13 cellular contexts compared by ENCODE assay signal in genomic region chr15:32364944-32365343, GRCh38. TPM values are rescaled to one million over a fixed set of nuclear protein-coding genes. Genes with fewer than 3 reads are reported as not detected.
DNase-seq lines count a peak whose midpoint lies in the region; ATAC-seq, FAIRE-seq and TF ChIP-seq lines count a peak whose summit lies in the region.
"Not testable (repeated sequence)": the region's sequence is repeated elsewhere in the genome, so short reads cannot be mapped to it uniquely, and the experiment has no call there.
"Had no signal": no experiment of that assay in that cellular context is flagged by ENCODE, and none has a peak within 500 bp of the region (broad histone marks: within the 10 kb centered on the region; RNA-seq: fewer than 3 reads in every experiment).

No MANE protein-coding gene starts in this region.

- CTCF ChIA-PET in CD4-positive, alpha-beta memory T cell (lab: Charles Lee; ENCODE audit: partially characterized antibody); Panc1 (lab: Charles Lee); endothelial cell of umbilical vein (lab: Charles Lee): not testable (repeated sequence)

- BruUV-seq in Panc1 (replicated peaks; lab: Mats Ljungman, UMichigan); endothelial cell of umbilical vein (replicated peaks; lab: Mats Ljungman, UMichigan): not testable (repeated sequence)

- H3K9me3 Mint-ChIP-seq in CD4-positive, alpha-beta memory T cell; activated naive CD4-positive, alpha-beta T cell treated with anti-CD3 and anti-CD28 coated beads, Interleukin-2, amount 50 U/mL, for 72 hours; stimulated activated effector memory CD8-positive, alpha-beta T cell treated with anti-CD3 and anti-CD28 coated beads, Interleukin-12 subunit alpha, Interleukin-12 subunit beta, amount 100 ng/mL, for 72 hours: not testable (repeated sequence)

- intact Hi-C loops in CD4-positive, alpha-beta memory T cell (cut with micrococcal nuclease); Panc1 (cut with micrococcal nuclease; ENCODE audit: unreplicated experiment); endothelial cell of umbilical vein (cut with micrococcal nuclease); right lobe of liver (cut with DNase I): not testable (repeated sequence)

- not testable (repeated sequence) for H3K36me3 ChIP-seq in CD4-positive, alpha-beta memory T cell (ENCODE audit: insufficient read depth, low read length); Panc1 (ENCODE audit: control insufficient read depth, insufficient read depth, low read length); endothelial cell of umbilical vein (ENCODE audit: control insufficient read depth in 2 of 2, extremely low read depth in 1 of 2, insufficient read depth in 2 of 2, low read length in 2 of 2); right lobe of liver

- not testable (repeated sequence) for H3K4me3 ChIP-seq in CD4-positive, alpha-beta memory T cell (ENCODE audit: low read length in 2 of 2); Panc1 (ENCODE audit: low read depth in 2 of 2, low read length in 2 of 2); endothelial cell of umbilical vein (replicated peaks in 1 of 3; ENCODE audit: insufficient read depth in 1 of 3, low read depth in 1 of 3, low read length in 3 of 3); right lobe of liver

- not testable (repeated sequence) for H3K4me1 ChIP-seq in CD4-positive, alpha-beta memory T cell (ENCODE audit: insufficient read depth, low read length); Panc1 (ENCODE audit: control insufficient read depth, insufficient read depth, low read length); endothelial cell of umbilical vein (ENCODE audit: control insufficient read depth, extremely low read depth, insufficient read depth, low read length); right lobe of liver

- not testable (repeated sequence) for H3K27me3 ChIP-seq in CD4-positive, alpha-beta memory T cell (ENCODE audit: insufficient read depth, low read length); Panc1 (ENCODE audit: control insufficient read depth, insufficient read depth, low read length); endothelial cell of umbilical vein (ENCODE audit: control insufficient read depth in 2 of 2, insufficient read depth in 2 of 2, low read length in 2 of 2); right lobe of liver

- not testable (repeated sequence) for H3K9ac ChIP-seq in endothelial cell of umbilical vein (replicated peaks; ENCODE audit: extremely low read depth, insufficient read depth, low read length)

- not testable (repeated sequence) for TF ChIP-seq CTCF in Panc1 (IDR thresholded peaks at IDR 0.05); endothelial cell of umbilical vein (IDR thresholded peaks at IDR 0.05; ENCODE audit: extremely low read depth in 1 of 2, insufficient read depth in 1 of 2, low read depth in 1 of 2, low read length in 2 of 2); right lobe of liver (IDR thresholded peaks at IDR 0.05)

- H3K4me3 Mint-ChIP-seq in CD4-positive, alpha-beta memory T cell; stimulated activated effector memory CD8-positive, alpha-beta T cell treated with anti-CD3 and anti-CD28 coated beads, Interleukin-12 subunit alpha, Interleukin-12 subunit beta, amount 100 ng/mL, for 72 hours: not testable (repeated sequence)

- POLR2A ChIA-PET in CD4-positive, alpha-beta memory T cell (lab: Charles Lee; ENCODE audit: partially characterized antibody); Panc1 (lab: Charles Lee); endothelial cell of umbilical vein (lab: Charles Lee): not testable (repeated sequence)

- dilution Hi-C loops in endothelial cell of umbilical vein (cut with MboI; ENCODE audit: extremely low pct_ligation_motif_present, low sequenced_read_pairs), result not testable (repeated sequence)

- H3K36me3 Mint-ChIP-seq in CD4-positive, alpha-beta memory T cell; activated naive CD4-positive, alpha-beta T cell treated with anti-CD3 and anti-CD28 coated beads, Interleukin-2, amount 50 U/mL, for 72 hours; stimulated activated effector memory CD8-positive, alpha-beta T cell treated with anti-CD3 and anti-CD28 coated beads, Interleukin-12 subunit alpha, Interleukin-12 subunit beta, amount 100 ng/mL, for 72 hours: not testable (repeated sequence)

- not testable (repeated sequence) for H3K27ac Mint-ChIP-seq in CD4-positive, alpha-beta memory T cell; activated naive CD4-positive, alpha-beta T cell treated with anti-CD3 and anti-CD28 coated beads, Interleukin-2, amount 50 U/mL, for 72 hours; stimulated activated effector memory CD8-positive, alpha-beta T cell treated with anti-CD3 and anti-CD28 coated beads, Interleukin-12 subunit alpha, Interleukin-12 subunit beta, amount 100 ng/mL, for 72 hours

- WGBS in right lobe of liver (ENCODE audit: insufficient coverage, low coverage, low lambda C conversion rate, missing lambda C conversion rate), result no CpG with 5 or more reads among the region's 16 CpGs

- H4K20me1 ChIP-seq in endothelial cell of umbilical vein (replicated peaks; ENCODE audit: control insufficient read depth, extremely low read depth, insufficient read depth, low read length), result not testable (repeated sequence)

- not testable (repeated sequence) for TF ChIP-seq POLR2A in endothelial cell of umbilical vein (IDR thresholded peaks at IDR 0.05; ENCODE audit: low read depth, low read length); right lobe of liver (IDR thresholded peaks at IDR 0.05)

- not testable (repeated sequence) for H3K9me3 ChIP-seq in CD4-positive, alpha-beta memory T cell (ENCODE audit: control insufficient read depth in 1 of 2, low read length in 2 of 2); Panc1 (ENCODE audit: control insufficient read depth, insufficient read depth, low read depth, low read length); endothelial cell of umbilical vein (replicated peaks; ENCODE audit: control insufficient read depth, insufficient read depth, low read length); right lobe of liver

- not testable (repeated sequence) for H3K79me2 ChIP-seq in endothelial cell of umbilical vein (ENCODE audit: control insufficient read depth, insufficient read depth, low read length)

- peak in 3 of 5 donors; percentile 16 to 62 (median 55) for DNase-seq in CD4-positive, alpha-beta memory T cell
- not testable (repeated sequence) for DNase-seq in Panc1 (ENCODE audit: low read depth, low spot score); activated naive CD4-positive, alpha-beta T cell treated with anti-CD3 and anti-CD28 coated beads, Interleukin-2, amount 50 U/mL, for 72 hours (ENCODE audit: low spot score in 2 of 2); endothelial cell of umbilical vein (ENCODE audit: low read depth, low spot score); right lobe of liver
- DNase-seq in activated CD4-positive, alpha-beta T cell treated with anti-CD3 and anti-CD28 coated beads for 48 hours, result peak; percentile 81
- DNase-seq in stimulated activated CD4-positive, alpha-beta T cell treated with anti-CD3 and anti-CD28 coated beads, Interleukin-12 subunit alpha, Interleukin-12 subunit beta, amount 100 ng/mL, for 4 hours, result peak; percentile 39
- peak in 1 of 2 donors; percentile 24 for DNase-seq in stimulated activated effector memory CD8-positive, alpha-beta T cell treated with anti-CD3 and anti-CD28 coated beads, Interleukin-12 subunit alpha, Interleukin-12 subunit beta, amount 100 ng/mL, for 72 hours (ENCODE audit: low spot score in 2 of 2)

- peak; percentile 84 for ATAC-seq in Panc1
- ATAC-seq in activated naive CD4-positive, alpha-beta T cell treated with anti-CD3 and anti-CD28 coated beads, Interleukin-2, amount 50 U/mL, for 72 hours, result peak; percentile 63 to 87
- ATAC-seq in right lobe of liver, result peak; percentile 34 to 61 (median 57)
- peak; percentile 82 for ATAC-seq in stimulated activated effector memory CD8-positive, alpha-beta T cell treated with anti-CD3 and anti-CD28 coated beads, Interleukin-12 subunit alpha, Interleukin-12 subunit beta, amount 100 ng/mL, for 72 hours

- H3K27me3 Mint-ChIP-seq in CD4-positive, alpha-beta memory T cell, result not testable (repeated sequence)

- not testable (repeated sequence) for H3K4me1 Mint-ChIP-seq in CD4-positive, alpha-beta memory T cell; stimulated activated effector memory CD8-positive, alpha-beta T cell treated with anti-CD3 and anti-CD28 coated beads, Interleukin-12 subunit alpha, Interleukin-12 subunit beta, amount 100 ng/mL, for 72 hours

- in situ Hi-C loops in Panc1 (cut with HindIII; ENCODE audit: low pct_unique_long_range_greater_than_20kb, low sequenced_read_pairs), result not testable (repeated sequence)

- not testable (repeated sequence) for H3K9me1 ChIP-seq in endothelial cell of umbilical vein (replicated peaks; ENCODE audit: control insufficient read depth, extremely low read depth, insufficient read depth, low read length)

- H2AFZ ChIP-seq in endothelial cell of umbilical vein (ENCODE audit: low read depth, low read length), result not testable (repeated sequence)

- not testable (repeated sequence) for H3K27ac ChIP-seq in CD4-positive, alpha-beta memory T cell (ENCODE audit: low read depth, low read length); Panc1 (ENCODE audit: low read length); endothelial cell of umbilical vein (ENCODE audit: insufficient read depth, low read depth, low read length); right lobe of liver

- FAIRE-seq in endothelial cell of umbilical vein (lab: Jason Lieb, UNC), result peak; percentile 64

- H3K4me2 ChIP-seq in endothelial cell of umbilical vein (ENCODE audit: insufficient read depth, low read length), result not testable (repeated sequence)

RNA-seq across cellular contexts. Expression of gene GOLGA8K, which starts 38.1 kb away (rescaled TPM):
- total RNA-seq in CD4-positive, alpha-beta memory T cell, result under 1 TPM; 0.36 to 0.96 TPM
- not detected for polyA plus RNA-seq in CD4-positive, alpha-beta memory T cell
- total RNA-seq in Panc1 (2021; ENCODE audit: unreplicated experiment) (1.5 TPM), endothelial cell of umbilical vein (2.0 and 3.8 TPM in 2 replicates), right lobe of liver (under 1 TPM in 4 of 6 experiments, not detected in 2; 0.24 to 0.95 (median 0.43) TPM)
- 1.8 TPM for polyA plus RNA-seq in Panc1 (2012; ENCODE audit: insufficient read length)
- under 1 TPM; 0.55 to 0.88 TPM for total RNA-seq in activated naive CD4-positive, alpha-beta T cell treated with anti-CD3 and anti-CD28 coated beads, Interleukin-2, amount 50 U/mL, for 72 hours
- polyA plus RNA-seq in endothelial cell of umbilical vein, result 0.10 TPM in 1 of 2 replicates, not detected in the other
- polyA plus RNA-seq in endothelial cell of umbilical vein (2011; cell fraction: cytosol; rRNA removed), result 0.06 TPM in 1 of 2 replicates, not detected in the other
- polyA plus RNA-seq in endothelial cell of umbilical vein (2011; cell fraction: nucleus; rRNA removed), result 1.3 and 1.5 TPM in 2 replicates
- polyA plus RNA-seq in endothelial cell of umbilical vein (2012), result 0.36 TPM in 1 of 2 replicates, not detected in the other
- polyA minus RNA-seq in endothelial cell of umbilical vein, result 0.39 and 0.42 TPM in 2 replicates
- polyA minus RNA-seq in endothelial cell of umbilical vein (2011; cell fraction: cytosol; rRNA and poly(A)+ RNA removed), result not detected
- polyA minus RNA-seq in endothelial cell of umbilical vein (2011; cell fraction: nucleus; rRNA and poly(A)+ RNA removed), result 2.0 and 2.5 TPM in 2 replicates
- total RNA-seq: ascending aorta, HT-29, myocyte, smooth muscle cell had no signal
- polyA plus RNA-seq: keratinocyte, smooth muscle cell had no signal
